ENCODE assay signal across 1 cellular context in the genomic region with DNA sequence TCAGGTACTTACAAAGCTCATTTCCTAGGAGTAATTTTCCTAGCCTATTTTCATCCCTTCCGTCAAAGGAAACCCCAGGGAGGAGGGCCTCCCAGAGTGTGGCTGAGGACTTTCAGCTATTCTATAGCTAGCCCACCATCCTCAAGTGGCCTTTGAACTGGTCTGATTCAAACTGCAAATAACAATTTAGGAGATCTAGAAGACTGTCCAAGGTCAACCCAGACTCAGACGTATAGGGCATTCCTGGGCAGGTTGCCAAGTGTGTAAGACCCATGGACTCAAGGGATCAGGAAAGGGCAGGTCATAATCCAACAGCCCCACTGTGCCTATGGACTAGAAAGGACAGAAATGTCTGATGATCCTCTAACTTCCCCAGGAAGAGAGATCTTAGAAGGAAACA.
TF ChIP-seq lines count a peak whose summit lies in the region.

No MANE protein-coding gene starts in this region.

TF ChIP-seq in HepG2, 621 proteins besides CTCF, POLR2A, EP300 and RAD21 (continued from another document and continues in another):
- TF ChIP-seq, protein P1, sequence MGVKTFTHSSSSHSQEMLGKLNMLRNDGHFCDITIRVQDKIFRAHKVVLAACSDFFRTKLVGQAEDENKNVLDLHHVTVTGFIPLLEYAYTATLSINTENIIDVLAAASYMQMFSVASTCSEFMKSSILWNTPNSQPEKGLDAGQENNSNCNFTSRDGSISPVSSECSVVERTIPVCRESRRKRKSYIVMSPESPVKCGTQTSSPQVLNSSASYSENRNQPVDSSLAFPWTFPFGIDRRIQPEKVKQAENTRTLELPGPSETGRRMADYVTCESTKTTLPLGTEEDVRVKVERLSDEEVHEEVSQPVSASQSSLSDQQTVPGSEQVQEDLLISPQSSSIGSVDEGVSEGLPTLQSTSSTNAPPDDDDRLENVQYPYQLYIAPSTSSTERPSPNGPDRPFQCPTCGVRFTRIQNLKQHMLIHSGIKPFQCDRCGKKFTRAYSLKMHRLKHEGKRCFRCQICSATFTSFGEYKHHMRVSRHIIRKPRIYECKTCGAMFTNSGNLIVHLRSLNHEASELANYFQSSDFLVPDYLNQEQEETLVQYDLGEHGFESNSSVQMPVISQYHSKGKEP (CRISPR knock-in tag; IDR thresholded peaks at IDR 0.05) = no peak
- TF ChIP-seq NCOA2 (CRISPR knock-in tag; IDR thresholded peaks at IDR 0.05) (0 out of 2 replicates have a peak, but pooled peaks have one; percentile 26), TCF12 (IDR thresholded peaks at IDR 0.05) (no peak), TCF12 (CRISPR knock-in tag; IDR thresholded peaks at IDR 0.05) (no peak), BRCA1 (CRISPR knock-in tag; IDR thresholded peaks at IDR 0.05) (no peak), CBFB (CRISPR knock-in tag; IDR thresholded peaks at IDR 0.05) (no peak), ZNF652 (CRISPR knock-in tag; IDR thresholded peaks at IDR 0.05; ENCODE audit: borderline replicate concordance, low read depth) (no peak), RFX3 (CRISPR knock-in tag; IDR thresholded peaks at IDR 0.05) (no peak), ZNF792 (CRISPR knock-in tag; IDR thresholded peaks at IDR 0.05) (no peak), MED13 (CRISPR knock-in tag; IDR thresholded peaks at IDR 0.05) (0 out of 2 replicates have a peak, but pooled peaks have one; percentile 31), HDAC1 (CRISPR knock-in tag; IDR thresholded peaks at IDR 0.05) (peak; percentile 26; the same call in 1 of the 2 replicates), ZKSCAN8 (CRISPR knock-in tag; IDR thresholded peaks at IDR 0.05; ENCODE audit: borderline replicate concordance) (no peak), GZF1 (CRISPR knock-in tag; IDR thresholded peaks at IDR 0.05) (no peak), SMAD3 (CRISPR knock-in tag; IDR thresholded peaks at IDR 0.05) (no peak), ZBTB3 (CRISPR knock-in tag; IDR thresholded peaks at IDR 0.05; ENCODE audit: borderline replicate concordance, low read depth) (no peak), ZNF446 (CRISPR knock-in tag; IDR thresholded peaks at IDR 0.05) (no peak), GATA4 (IDR thresholded peaks at IDR 0.05; ENCODE audit: borderline replicate concordance, low read depth) (no peak), ZNF205 (CRISPR knock-in tag; IDR thresholded peaks at IDR 0.05) (no peak), ZNF296 (CRISPR knock-in tag; conservative IDR thresholded peaks at IDR 0.05) (no peak), ZMAT3 (CRISPR knock-in tag; conservative IDR thresholded peaks at IDR 0.05) (no peak), ZIK1 (CRISPR knock-in tag; IDR thresholded peaks at IDR 0.05; ENCODE audit: borderline replicate concordance, low read depth) (no peak), ZBTB21 (CRISPR knock-in tag; IDR thresholded peaks at IDR 0.05) (no peak), SAFB2 (CRISPR knock-in tag; IDR thresholded peaks at IDR 0.05; ENCODE audit: borderline replicate concordance, low read depth) (no peak), ZNF451 (CRISPR knock-in tag; IDR thresholded peaks at IDR 0.05) (no peak), MED8 (CRISPR knock-in tag; IDR thresholded peaks at IDR 0.05; ENCODE audit: insufficient replicate concordance) (no peak), SYNCRIP (IDR thresholded peaks at IDR 0.05; ENCODE audit: insufficient read depth, low read depth, low read length) (no peak), ZNF264 (CRISPR knock-in tag; IDR thresholded peaks at IDR 0.05) (no peak), ZNF33A (CRISPR knock-in tag; IDR thresholded peaks at IDR 0.05; ENCODE audit: borderline replicate concordance) (no peak), MAFG (CRISPR knock-in tag; IDR thresholded peaks at IDR 0.05) (no peak), KMT2A (CRISPR knock-in tag; IDR thresholded peaks at IDR 0.05) (no peak), RORA (CRISPR knock-in tag; IDR thresholded peaks at IDR 0.05) (no peak), RCOR2 (CRISPR knock-in tag; IDR thresholded peaks at IDR 0.05) (no peak), NONO (IDR thresholded peaks at IDR 0.05) (no peak), NONO (CRISPR knock-in tag; conservative IDR thresholded peaks at IDR 0.05) (no peak), ZNF101 (CRISPR knock-in tag; IDR thresholded peaks at IDR 0.05; ENCODE audit: borderline replicate concordance, low read depth) (no peak)
- TF ChIP-seq, protein P2, sequence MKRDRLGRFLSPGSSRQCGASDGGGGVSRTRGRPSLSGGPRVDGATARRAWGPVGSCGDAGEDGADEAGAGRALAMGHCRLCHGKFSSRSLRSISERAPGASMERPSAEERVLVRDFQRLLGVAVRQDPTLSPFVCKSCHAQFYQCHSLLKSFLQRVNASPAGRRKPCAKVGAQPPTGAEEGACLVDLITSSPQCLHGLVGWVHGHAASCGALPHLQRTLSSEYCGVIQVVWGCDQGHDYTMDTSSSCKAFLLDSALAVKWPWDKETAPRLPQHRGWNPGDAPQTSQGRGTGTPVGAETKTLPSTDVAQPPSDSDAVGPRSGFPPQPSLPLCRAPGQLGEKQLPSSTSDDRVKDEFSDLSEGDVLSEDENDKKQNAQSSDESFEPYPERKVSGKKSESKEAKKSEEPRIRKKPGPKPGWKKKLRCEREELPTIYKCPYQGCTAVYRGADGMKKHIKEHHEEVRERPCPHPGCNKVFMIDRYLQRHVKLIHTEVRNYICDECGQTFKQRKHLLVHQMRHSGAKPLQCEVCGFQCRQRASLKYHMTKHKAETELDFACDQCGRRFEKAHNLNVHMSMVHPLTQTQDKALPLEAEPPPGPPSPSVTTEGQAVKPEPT (CRISPR knock-in tag; IDR thresholded peaks at IDR 0.05; ENCODE audit: low read depth) = no peak
- TF ChIP-seq, protein P3, sequence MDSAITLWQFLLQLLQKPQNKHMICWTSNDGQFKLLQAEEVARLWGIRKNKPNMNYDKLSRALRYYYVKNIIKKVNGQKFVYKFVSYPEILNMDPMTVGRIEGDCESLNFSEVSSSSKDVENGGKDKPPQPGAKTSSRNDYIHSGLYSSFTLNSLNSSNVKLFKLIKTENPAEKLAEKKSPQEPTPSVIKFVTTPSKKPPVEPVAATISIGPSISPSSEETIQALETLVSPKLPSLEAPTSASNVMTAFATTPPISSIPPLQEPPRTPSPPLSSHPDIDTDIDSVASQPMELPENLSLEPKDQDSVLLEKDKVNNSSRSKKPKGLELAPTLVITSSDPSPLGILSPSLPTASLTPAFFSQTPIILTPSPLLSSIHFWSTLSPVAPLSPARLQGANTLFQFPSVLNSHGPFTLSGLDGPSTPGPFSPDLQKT (CRISPR knock-in tag; IDR thresholded peaks at IDR 0.05; ENCODE audit: borderline replicate concordance) = no peak
- TF ChIP-seq, protein P4, sequence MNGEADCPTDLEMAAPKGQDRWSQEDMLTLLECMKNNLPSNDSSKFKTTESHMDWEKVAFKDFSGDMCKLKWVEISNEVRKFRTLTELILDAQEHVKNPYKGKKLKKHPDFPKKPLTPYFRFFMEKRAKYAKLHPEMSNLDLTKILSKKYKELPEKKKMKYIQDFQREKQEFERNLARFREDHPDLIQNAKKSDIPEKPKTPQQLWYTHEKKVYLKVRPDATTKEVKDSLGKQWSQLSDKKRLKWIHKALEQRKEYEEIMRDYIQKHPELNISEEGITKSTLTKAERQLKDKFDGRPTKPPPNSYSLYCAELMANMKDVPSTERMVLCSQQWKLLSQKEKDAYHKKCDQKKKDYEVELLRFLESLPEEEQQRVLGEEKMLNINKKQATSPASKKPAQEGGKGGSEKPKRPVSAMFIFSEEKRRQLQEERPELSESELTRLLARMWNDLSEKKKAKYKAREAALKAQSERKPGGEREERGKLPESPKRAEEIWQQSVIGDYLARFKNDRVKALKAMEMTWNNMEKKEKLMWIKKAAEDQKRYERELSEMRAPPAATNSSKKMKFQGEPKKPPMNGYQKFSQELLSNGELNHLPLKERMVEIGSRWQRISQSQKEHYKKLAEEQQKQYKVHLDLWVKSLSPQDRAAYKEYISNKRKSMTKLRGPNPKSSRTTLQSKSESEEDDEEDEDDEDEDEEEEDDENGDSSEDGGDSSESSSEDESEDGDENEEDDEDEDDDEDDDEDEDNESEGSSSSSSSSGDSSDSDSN (CRISPR knock-in tag; IDR thresholded peaks at IDR 0.05) = no peak
- TF ChIP-seq, protein P5, sequence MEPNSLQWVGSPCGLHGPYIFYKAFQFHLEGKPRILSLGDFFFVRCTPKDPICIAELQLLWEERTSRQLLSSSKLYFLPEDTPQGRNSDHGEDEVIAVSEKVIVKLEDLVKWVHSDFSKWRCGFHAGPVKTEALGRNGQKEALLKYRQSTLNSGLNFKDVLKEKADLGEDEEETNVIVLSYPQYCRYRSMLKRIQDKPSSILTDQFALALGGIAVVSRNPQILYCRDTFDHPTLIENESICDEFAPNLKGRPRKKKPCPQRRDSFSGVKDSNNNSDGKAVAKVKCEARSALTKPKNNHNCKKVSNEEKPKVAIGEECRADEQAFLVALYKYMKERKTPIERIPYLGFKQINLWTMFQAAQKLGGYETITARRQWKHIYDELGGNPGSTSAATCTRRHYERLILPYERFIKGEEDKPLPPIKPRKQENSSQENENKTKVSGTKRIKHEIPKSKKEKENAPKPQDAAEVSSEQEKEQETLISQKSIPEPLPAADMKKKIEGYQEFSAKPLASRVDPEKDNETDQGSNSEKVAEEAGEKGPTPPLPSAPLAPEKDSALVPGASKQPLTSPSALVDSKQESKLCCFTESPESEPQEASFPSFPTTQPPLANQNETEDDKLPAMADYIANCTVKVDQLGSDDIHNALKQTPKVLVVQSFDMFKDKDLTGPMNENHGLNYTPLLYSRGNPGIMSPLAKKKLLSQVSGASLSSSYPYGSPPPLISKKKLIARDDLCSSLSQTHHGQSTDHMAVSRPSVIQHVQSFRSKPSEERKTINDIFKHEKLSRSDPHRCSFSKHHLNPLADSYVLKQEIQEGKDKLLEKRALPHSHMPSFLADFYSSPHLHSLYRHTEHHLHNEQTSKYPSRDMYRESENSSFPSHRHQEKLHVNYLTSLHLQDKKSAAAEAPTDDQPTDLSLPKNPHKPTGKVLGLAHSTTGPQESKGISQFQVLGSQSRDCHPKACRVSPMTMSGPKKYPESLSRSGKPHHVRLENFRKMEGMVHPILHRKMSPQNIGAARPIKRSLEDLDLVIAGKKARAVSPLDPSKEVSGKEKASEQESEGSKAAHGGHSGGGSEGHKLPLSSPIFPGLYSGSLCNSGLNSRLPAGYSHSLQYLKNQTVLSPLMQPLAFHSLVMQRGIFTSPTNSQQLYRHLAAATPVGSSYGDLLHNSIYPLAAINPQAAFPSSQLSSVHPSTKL (CRISPR knock-in tag; IDR thresholded peaks at IDR 0.05) = peak; percentile 74
- TF ChIP-seq, protein P6, sequence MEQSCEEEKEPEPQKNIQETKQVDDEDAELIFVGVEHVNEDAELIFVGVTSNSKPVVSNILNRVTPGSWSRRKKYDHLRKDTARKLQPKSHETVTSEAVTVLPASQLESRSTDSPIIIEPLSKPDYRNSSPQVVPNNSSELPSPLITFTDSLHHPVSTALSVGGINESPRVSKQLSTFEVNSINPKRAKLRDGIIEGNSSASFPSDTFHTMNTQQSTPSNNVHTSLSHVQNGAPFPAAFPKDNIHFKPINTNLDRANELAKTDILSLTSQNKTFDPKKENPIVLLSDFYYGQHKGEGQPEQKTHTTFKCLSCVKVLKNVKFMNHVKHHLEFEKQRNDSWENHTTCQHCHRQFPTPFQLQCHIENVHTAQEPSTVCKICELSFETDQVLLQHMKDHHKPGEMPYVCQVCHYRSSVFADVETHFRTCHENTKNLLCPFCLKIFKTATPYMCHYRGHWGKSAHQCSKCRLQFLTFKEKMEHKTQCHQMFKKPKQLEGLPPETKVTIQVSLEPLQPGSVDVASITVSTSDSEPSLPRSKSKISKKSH (CRISPR knock-in tag; IDR thresholded peaks at IDR 0.05; ENCODE audit: borderline replicate concordance) = no peak
- TF ChIP-seq, protein P7, sequence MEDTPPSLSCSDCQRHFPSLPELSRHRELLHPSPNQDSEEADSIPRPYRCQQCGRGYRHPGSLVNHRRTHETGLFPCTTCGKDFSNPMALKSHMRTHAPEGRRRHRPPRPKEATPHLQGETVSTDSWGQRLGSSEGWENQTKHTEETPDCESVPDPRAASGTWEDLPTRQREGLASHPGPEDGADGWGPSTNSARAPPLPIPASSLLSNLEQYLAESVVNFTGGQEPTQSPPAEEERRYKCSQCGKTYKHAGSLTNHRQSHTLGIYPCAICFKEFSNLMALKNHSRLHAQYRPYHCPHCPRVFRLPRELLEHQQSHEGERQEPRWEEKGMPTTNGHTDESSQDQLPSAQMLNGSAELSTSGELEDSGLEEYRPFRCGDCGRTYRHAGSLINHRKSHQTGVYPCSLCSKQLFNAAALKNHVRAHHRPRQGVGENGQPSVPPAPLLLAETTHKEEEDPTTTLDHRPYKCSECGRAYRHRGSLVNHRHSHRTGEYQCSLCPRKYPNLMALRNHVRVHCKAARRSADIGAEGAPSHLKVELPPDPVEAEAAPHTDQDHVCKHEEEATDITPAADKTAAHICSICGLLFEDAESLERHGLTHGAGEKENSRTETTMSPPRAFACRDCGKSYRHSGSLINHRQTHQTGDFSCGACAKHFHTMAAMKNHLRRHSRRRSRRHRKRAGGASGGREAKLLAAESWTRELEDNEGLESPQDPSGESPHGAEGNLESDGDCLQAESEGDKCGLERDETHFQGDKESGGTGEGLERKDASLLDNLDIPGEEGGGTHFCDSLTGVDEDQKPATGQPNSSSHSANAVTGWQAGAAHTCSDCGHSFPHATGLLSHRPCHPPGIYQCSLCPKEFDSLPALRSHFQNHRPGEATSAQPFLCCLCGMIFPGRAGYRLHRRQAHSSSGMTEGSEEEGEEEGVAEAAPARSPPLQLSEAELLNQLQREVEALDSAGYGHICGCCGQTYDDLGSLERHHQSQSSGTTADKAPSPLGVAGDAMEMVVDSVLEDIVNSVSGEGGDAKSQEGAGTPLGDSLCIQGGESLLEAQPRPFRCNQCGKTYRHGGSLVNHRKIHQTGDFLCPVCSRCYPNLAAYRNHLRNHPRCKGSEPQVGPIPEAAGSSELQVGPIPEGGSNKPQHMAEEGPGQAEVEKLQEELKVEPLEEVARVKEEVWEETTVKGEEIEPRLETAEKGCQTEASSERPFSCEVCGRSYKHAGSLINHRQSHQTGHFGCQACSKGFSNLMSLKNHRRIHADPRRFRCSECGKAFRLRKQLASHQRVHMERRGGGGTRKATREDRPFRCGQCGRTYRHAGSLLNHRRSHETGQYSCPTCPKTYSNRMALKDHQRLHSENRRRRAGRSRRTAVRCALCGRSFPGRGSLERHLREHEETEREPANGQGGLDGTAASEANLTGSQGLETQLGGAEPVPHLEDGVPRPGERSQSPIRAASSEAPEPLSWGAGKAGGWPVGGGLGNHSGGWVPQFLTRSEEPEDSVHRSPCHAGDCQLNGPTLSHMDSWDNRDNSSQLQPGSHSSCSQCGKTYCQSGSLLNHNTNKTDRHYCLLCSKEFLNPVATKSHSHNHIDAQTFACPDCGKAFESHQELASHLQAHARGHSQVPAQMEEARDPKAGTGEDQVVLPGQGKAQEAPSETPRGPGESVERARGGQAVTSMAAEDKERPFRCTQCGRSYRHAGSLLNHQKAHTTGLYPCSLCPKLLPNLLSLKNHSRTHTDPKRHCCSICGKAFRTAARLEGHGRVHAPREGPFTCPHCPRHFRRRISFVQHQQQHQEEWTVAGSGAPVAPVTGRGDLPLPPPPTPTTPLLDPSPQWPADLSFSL (CRISPR knock-in tag; IDR thresholded peaks at IDR 0.05) = no peak
- TF ChIP-seq, protein P8, sequence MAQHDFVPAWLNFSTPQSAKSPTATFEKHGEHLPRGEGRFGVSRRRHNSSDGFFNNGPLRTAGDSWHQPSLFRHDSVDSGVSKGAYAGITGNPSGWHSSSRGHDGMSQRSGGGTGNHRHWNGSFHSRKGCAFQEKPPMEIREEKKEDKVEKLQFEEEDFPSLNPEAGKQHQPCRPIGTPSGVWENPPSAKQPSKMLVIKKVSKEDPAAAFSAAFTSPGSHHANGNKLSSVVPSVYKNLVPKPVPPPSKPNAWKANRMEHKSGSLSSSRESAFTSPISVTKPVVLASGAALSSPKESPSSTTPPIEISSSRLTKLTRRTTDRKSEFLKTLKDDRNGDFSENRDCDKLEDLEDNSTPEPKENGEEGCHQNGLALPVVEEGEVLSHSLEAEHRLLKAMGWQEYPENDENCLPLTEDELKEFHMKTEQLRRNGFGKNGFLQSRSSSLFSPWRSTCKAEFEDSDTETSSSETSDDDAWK (CRISPR knock-in tag; IDR thresholded peaks at IDR 0.05) = no peak
- TF ChIP-seq, protein P9, sequence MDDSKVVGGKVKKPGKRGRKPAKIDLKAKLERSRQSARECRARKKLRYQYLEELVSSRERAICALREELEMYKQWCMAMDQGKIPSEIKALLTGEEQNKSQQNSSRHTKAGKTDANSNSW (CRISPR knock-in tag; IDR thresholded peaks at IDR 0.05; ENCODE audit: borderline replicate concordance) = no peak
